8 cellular contexts compared by ENCODE assay signal in genomic region chr1:226405411-226405988, GRCh38. TPM values are rescaled to one million over a fixed set of nuclear protein-coding genes. Genes with fewer than 3 reads are reported as not detected.
DNase-seq lines count a peak whose midpoint lies in the region; ATAC-seq and TF ChIP-seq lines count a peak whose summit lies in the region.

No MANE protein-coding gene starts in this region.

- ATAC-seq in GM21526 (IDR thresholded peaks at IDR 0.05; ENCODE audit: low FRiP score, unreplicated experiment): no peak

- H3K4me3 Mint-ChIP-seq in IgD-negative memory B cell: peak overlapping the region; percentile 88 to 100 (median 96)
- peak overlapping the region; percentile 100 for H3K4me3 Mint-ChIP-seq in activated naive CD4-positive, alpha-beta T cell treated with anti-CD3 and anti-CD28 coated beads, Interleukin-2, amount 50 U/mL, for 24 hours
- peak overlapping the region; percentile 93 for H3K4me3 Mint-ChIP-seq in osteocyte (ENCODE audit: unreplicated experiment)

- H3K36me3 Mint-ChIP-seq in IgD-negative memory B cell (peaks cover 7% of the 10 kb centered on the region), osteocyte (ENCODE audit: unreplicated experiment) (peaks cover 15% of the 10 kb centered on the region)
- peaks cover 7% of the 10 kb centered on the region for H3K36me3 Mint-ChIP-seq in activated naive CD4-positive, alpha-beta T cell treated with anti-CD3 and anti-CD28 coated beads, Interleukin-2, amount 50 U/mL, for 24 hours

- DNase-seq in NCI-H82 (lab: John Stamatoyannopoulos, UW): peak; percentile 62
- DNase-seq in NCI-H82 treated with DMSO at 0.1 percent for 48 hours (lab: John Stamatoyannopoulos, UW; ENCODE audit: unreplicated experiment): no peak
- DNase-seq in osteocyte (ENCODE audit: extremely low spot score, unreplicated experiment): no peak
- no peak for DNase-seq in T1000 (lab: John Stamatoyannopoulos, UW)
- no peak for DNase-seq in NCI-H1105 treated with DMSO at 0.1 percent for 48 hours (lab: John Stamatoyannopoulos, UW)

- H3K9me3 Mint-ChIP-seq in IgD-negative memory B cell (no peaks in the 10 kb centered on the region), osteocyte (ENCODE audit: unreplicated experiment) (no peaks in the 10 kb centered on the region)
- no peaks in the 10 kb centered on the region for H3K9me3 Mint-ChIP-seq in activated naive CD4-positive, alpha-beta T cell treated with anti-CD3 and anti-CD28 coated beads, Interleukin-2, amount 50 U/mL, for 24 hours

- TF ChIP-seq CTCF in osteocyte (IDR thresholded peaks at IDR 0.05): no peak

- peak overlapping the region; percentile 84 to 97 (median 96) for H3K27ac Mint-ChIP-seq in IgD-negative memory B cell
- no peak overlapping the region for H3K27ac Mint-ChIP-seq in activated naive CD4-positive, alpha-beta T cell treated with anti-CD3 and anti-CD28 coated beads, Interleukin-2, amount 50 U/mL, for 24 hours
- H3K27ac Mint-ChIP-seq in osteocyte (ENCODE audit: unreplicated experiment): no peak overlapping the region

- H3K27me3 Mint-ChIP-seq in IgD-negative memory B cell (no peaks in the 10 kb centered on the region), osteocyte (ENCODE audit: unreplicated experiment) (no peaks in the 10 kb centered on the region)
- H3K27me3 Mint-ChIP-seq in activated naive CD4-positive, alpha-beta T cell treated with anti-CD3 and anti-CD28 coated beads, Interleukin-2, amount 50 U/mL, for 24 hours: no peaks in the 10 kb centered on the region

- peaks cover 45 to 60% (median 54%) of the 10 kb centered on the region in 3 donors for H3K4me1 Mint-ChIP-seq in IgD-negative memory B cell
- peaks cover 53% of the 10 kb centered on the region for H3K4me1 Mint-ChIP-seq in activated naive CD4-positive, alpha-beta T cell treated with anti-CD3 and anti-CD28 coated beads, Interleukin-2, amount 50 U/mL, for 24 hours
- peaks cover 56% of the 10 kb centered on the region for H3K4me1 Mint-ChIP-seq in osteocyte (ENCODE audit: unreplicated experiment)

RNA-seq across cellular contexts. Expression of gene PARP1, which starts 2.4 kb away (rescaled TPM):
- polyA plus RNA-seq in IgD-negative memory B cell: 321 TPM
- total RNA-seq in osteocyte: 84.5 and 86.3 TPM in 2 replicates

Comparison
In these comparisons a context has a peak if more than half of its experiments do, and no peak if none do; other contexts are left out.
1. H3K27ac Mint-ChIP-seq: peak in IgD-negative memory B cell (3 of 3); none in activated naive CD4-positive, alpha-beta T cell treated with anti-CD3 and anti-CD28 coated beads, Interleukin-2, amount 50 U/mL, for 24 hours (single experiment) and osteocyte (single experiment).
2. Peak in every context shown above with its lines, with median percentiles within 50 percentile points of each other: H3K4me3 Mint-ChIP-seq.